In the genomic region with DNA sequence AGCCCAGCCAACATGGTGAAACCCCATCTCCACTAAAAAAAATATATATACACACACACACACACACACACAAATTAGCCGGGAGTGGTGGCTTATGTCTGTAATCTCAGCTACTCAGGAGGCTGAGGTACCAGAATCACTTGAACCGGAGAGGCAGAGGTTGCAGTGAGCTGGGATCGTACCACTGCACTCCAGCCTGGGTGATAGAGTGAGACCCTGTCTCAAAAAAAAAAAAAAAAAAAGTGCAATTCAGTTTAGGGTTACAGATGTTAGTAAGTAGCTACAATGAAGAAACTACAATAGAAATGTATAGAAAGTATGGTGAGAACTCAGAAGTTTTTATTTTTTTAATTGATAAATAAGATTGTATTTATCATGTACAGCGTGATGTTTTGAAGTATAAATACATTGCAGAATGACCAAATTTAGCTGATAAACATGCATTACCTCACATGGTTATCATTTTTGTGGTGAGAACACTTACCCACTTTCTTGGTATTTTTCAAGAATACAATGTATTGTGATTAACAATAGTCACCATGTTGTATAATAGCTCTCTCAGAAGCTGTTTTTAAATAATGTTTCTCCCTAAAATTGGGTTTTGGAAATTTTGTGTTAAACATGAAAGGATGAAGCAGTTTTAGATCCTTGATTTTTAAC, we compare ENCODE assay signal across 1 cellular context.
A peak's percentile ranks its signal among the peaks of the same experiment; 100 is the strongest.
TF ChIP-seq lines count a peak whose summit lies in the region.

No MANE protein-coding gene starts in this region.

TF ChIP-seq in K562, 482 proteins besides CTCF, POLR2A, EP300 and RAD21:
- TF ChIP-seq SRF (CRISPR knock-in tag; IDR thresholded peaks at IDR 0.05) (no peak), ATF2 (CRISPR knock-in tag; IDR thresholded peaks at IDR 0.05) (no peak), ZNF780A (CRISPR knock-in tag; IDR thresholded peaks at IDR 0.05) (no peak), PRDM10 (IDR thresholded peaks at IDR 0.05; ENCODE audit: partially characterized antibody) (peak; percentile 67)
- TF ChIP-seq, protein P1, sequence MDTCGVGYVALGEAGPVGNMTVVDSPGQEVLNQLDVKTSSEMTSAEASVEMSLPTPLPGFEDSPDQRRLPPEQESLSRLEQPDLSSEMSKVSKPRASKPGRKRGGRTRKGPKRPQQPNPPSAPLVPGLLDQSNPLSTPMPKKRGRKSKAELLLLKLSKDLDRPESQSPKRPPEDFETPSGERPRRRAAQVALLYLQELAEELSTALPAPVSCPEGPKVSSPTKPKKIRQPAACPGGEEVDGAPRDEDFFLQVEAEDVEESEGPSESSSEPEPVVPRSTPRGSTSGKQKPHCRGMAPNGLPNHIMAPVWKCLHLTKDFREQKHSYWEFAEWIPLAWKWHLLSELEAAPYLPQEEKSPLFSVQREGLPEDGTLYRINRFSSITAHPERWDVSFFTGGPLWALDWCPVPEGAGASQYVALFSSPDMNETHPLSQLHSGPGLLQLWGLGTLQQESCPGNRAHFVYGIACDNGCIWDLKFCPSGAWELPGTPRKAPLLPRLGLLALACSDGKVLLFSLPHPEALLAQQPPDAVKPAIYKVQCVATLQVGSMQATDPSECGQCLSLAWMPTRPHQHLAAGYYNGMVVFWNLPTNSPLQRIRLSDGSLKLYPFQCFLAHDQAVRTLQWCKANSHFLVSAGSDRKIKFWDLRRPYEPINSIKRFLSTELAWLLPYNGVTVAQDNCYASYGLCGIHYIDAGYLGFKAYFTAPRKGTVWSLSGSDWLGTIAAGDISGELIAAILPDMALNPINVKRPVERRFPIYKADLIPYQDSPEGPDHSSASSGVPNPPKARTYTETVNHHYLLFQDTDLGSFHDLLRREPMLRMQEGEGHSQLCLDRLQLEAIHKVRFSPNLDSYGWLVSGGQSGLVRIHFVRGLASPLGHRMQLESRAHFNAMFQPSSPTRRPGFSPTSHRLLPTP (IDR thresholded peaks at IDR 0.05; ENCODE audit: borderline replicate concordance, extremely low read depth, insufficient read length) = no peak
TF ChIP-seq in K562: peak in this region for 1.
